In the genomic region with DNA sequence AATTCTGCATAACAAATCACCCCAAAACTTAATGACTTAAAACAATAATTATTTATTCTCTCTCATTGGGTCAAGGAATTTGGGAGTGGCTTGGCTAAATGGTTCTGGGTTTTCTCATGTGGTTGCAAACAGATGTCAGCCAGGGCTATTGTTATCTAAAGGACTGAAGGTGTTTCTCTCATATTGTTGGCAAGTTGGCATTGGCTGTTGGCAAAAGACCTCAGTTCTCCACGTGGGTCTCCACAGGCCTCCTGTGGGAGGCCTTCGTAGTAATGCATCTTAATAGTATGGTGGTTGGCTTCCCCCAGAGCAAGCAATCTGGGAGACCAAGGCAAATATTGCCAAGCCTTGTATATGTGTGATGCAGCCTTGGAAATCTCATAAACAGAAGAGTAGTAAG, we compare ENCODE assay signal across 21 cellular contexts. TPM values are rescaled to one million over a fixed set of nuclear protein-coding genes. Genes with fewer than 3 reads are reported as not detected.
A peak's percentile ranks its signal among the peaks of the same experiment; 100 is the strongest.
DNase-seq lines count a peak whose midpoint lies in the region; ATAC-seq and TF ChIP-seq lines count a peak whose summit lies in the region.
"Had no signal": no experiment of that assay in that cellular context is flagged by ENCODE, and none has a peak within 500 bp of the region (broad histone marks: within the 10 kb centered on the region; RNA-seq: fewer than 3 reads in every experiment).

No MANE protein-coding gene starts in this region.

- no peak for TF ChIP-seq CTCF in heart right ventricle (IDR thresholded peaks at IDR 0.05)

- H3K36me3 ChIP-seq in heart right ventricle: no peaks in the 10 kb centered on the region
- H3K36me3 ChIP-seq: BLaER1 had no signal

- 33 to 42% methylated on average over 2 of the region's 2 CpGs for WGBS in heart right ventricle, 2 donors
- WGBS in right cardiac atrium: 43% methylated on average over 2 of the region's 2 CpGs

- no peaks in the 10 kb centered on the region for H3K27me3 ChIP-seq in heart right ventricle
- H3K27me3 ChIP-seq in right cardiac atrium (ENCODE audit: control insufficient read depth, insufficient read depth): no peaks in the 10 kb centered on the region
- H3K27me3 ChIP-seq: BLaER1 had no signal

- peak; percentile 1 for DNase-seq in activated effector memory CD4-positive, alpha-beta T cell treated with anti-CD3 and anti-CD28 coated beads, Interleukin-2, amount 50 U/mL, for 16 hours
- DNase-seq in activated effector memory CD4-positive, alpha-beta T cell treated with Interleukin-2 at 50 U/mL for 16 hours: no peak
- DNase-seq in heart right ventricle: peak in 1 of 2 donors; percentile 57
- no peak for DNase-seq in right cardiac atrium
- DNase-seq in hepatic stellate cell (ENCODE audit: low spot score): no peak
- no peak for DNase-seq in NCI-H774 (lab: John Stamatoyannopoulos, UW)
- DNase-seq in NCI-H2227 treated with DMSO at 0.1 percent for 48 hours (lab: John Stamatoyannopoulos, UW): no peak
- DNase-seq: Calu3; CD8-positive, alpha-beta T cell; DND-41; EL; GOT3; H7; HFFc6 had no signal

- H3K4me3 ChIP-seq in heart right ventricle (no peak overlapping the region), right cardiac atrium (ENCODE audit: low read length) (no peak overlapping the region)
- H3K4me3 ChIP-seq: A549, BLaER1, GM12878 had no signal

- peak overlapping the region in 8 of 10 donors; percentile 3 to 64 (median 26) for H3K27ac ChIP-seq in heart right ventricle
- peak overlapping the region; percentile 36 for H3K27ac ChIP-seq in right cardiac atrium (ENCODE audit: low read length)
- H3K27ac ChIP-seq: 22Rv1, A549, BLaER1 had no signal

- no peaks in the 10 kb centered on the region for H3K9me3 ChIP-seq in heart right ventricle
- H3K9me3 ChIP-seq in right cardiac atrium (ENCODE audit: control insufficient read depth, low read length): no peaks in the 10 kb centered on the region
- H3K9me3 ChIP-seq: A549, BLaER1 had no signal

- intact Hi-C loops in heart right ventricle (cut with DNase I): no loop called here
- intact Hi-C loops in right cardiac atrium (cut with DNase I): no loop called here

- peak; percentile 69 to 89 (median 80) for ATAC-seq in heart right ventricle
- peak; percentile 53 to 65 for ATAC-seq in right cardiac atrium
- ATAC-seq: A549; CD8-positive, alpha-beta T cell; GM12878; HCT116; HepG2 had no signal

- H3K4me1 ChIP-seq in heart right ventricle: peaks cover 0 to 49% (median 17%) of the 10 kb centered on the region in 9 donors
- peaks cover 5% of the 10 kb centered on the region for H3K4me1 ChIP-seq in right cardiac atrium (ENCODE audit: control insufficient read depth, insufficient read depth, low read length)
- H3K4me1 ChIP-seq: A549, BLaER1 had no signal

RNA-seq across cellular contexts. Expression of gene GALNT16, which starts 14.4 kb away (rescaled TPM):
- total RNA-seq in heart right ventricle: 100 to 1,000 TPM in 2 of 10 donors, 10 to 100 TPM in 8; 51.2 to 106 (median 71.7) TPM
- 10 to 100 TPM in 1 of 2 donors, 1 to 10 TPM in 1; 9.6 to 56.5 TPM for polyA plus RNA-seq in heart right ventricle
- 10 to 100 TPM; 24.3 to 50.9 (median 34.0) TPM for total RNA-seq in right cardiac atrium
- polyA plus RNA-seq in right cardiac atrium: 33.2 TPM
- polyA plus RNA-seq: IgD-negative memory B cell had no signal
